In genomic region chr1:233679598-233679997, GRCh38 we compare ENCODE assay signal across 1 cellular context.
TF ChIP-seq lines count a peak whose summit lies in the region.

No MANE protein-coding gene starts in this region.

TF ChIP-seq in GM23338, 12 proteins besides CTCF, POLR2A, EP300 and RAD21 (continued from another document):
- TF ChIP-seq ZNF462 (CRISPR knock-in tag; IDR thresholded peaks at IDR 0.05) = no peak
- no peak for TF ChIP-seq STAT1 (IDR thresholded peaks at IDR 0.05; ENCODE audit: unreplicated experiment)
- TF ChIP-seq ETS1 (IDR thresholded peaks at IDR 0.05) = no peak
- TF ChIP-seq EZH2 (IDR thresholded peaks at IDR 0.05; ENCODE audit: low read depth, unreplicated experiment) = no peak
- no peak for TF ChIP-seq CREB1 (CRISPR knock-in tag; IDR thresholded peaks at IDR 0.05; ENCODE audit: low read depth)
